ENCODE assay signal across 8 cellular contexts in genomic region chr9:35726876-35727438, GRCh38. TPM values are rescaled to one million over a fixed set of nuclear protein-coding genes. Genes with fewer than 3 reads are reported as not detected.
A peak's percentile ranks its signal among the peaks of the same experiment; 100 is the strongest.
DNase-seq lines count a peak whose midpoint lies in the region; ATAC-seq lines count a peak whose summit lies in the region.

No MANE protein-coding gene starts in this region.

- peaks cover 48% of the 10 kb centered on the region for H3K4me1 ChIP-seq in HUES48 (ENCODE audit: control insufficient read depth, insufficient read depth, low read length)

- peak; percentile 64 for DNase-seq in G401 (ENCODE audit: low spot score)
- DNase-seq in activated T-helper 2 cell treated with anti-CD3 and anti-CD28 coated beads, Interferon-gamma antibody, Interleukin-2, Interleukin-4, amounts not matched to agents 10 μg/mL and 5 μg/mL and 100 μg/mL, durations not matched to agents 14 hours and 24 hours and 36 hours (ENCODE audit: low spot score): no peak
- DNase-seq in left cardiac atrium: peak; percentile 53
- peak; percentile 26 for DNase-seq in stimulated activated CD4-positive, alpha-beta T cell treated with anti-CD3 and anti-CD28 coated beads, Interleukin-15, amount 100 ng/mL, for 24 hours
- DNase-seq in NCI-H1105 treated with DMSO at 0.1 percent for 48 hours (lab: John Stamatoyannopoulos, UW): no peak
- no peak for DNase-seq in SHP77 (lab: John Stamatoyannopoulos, UW)

- no peaks in the 10 kb centered on the region for H3K9me3 ChIP-seq in HUES48 (ENCODE audit: control insufficient read depth, insufficient read depth, low read length)

- H3K9ac ChIP-seq in HUES48 (ENCODE audit: low read depth, low read length): no peak overlapping the region

- intact Hi-C loops in activated T-helper 2 cell treated with anti-CD3 and anti-CD28 coated beads, Interferon-gamma antibody, Interleukin-2, Interleukin-4, amounts not matched to agents 10 μg/mL and 5 μg/mL and 100 μg/mL, durations not matched to agents 14 hours and 24 hours and 36 hours (cut with micrococcal nuclease): no loop called here
- intact Hi-C loops in left cardiac atrium (cut with DNase I): loop anchor here in 1 of 2 donors (5.0 kb wide), 1 partner anchor 35 kb away; no protein-coding TSS in a partner anchor

- peak overlapping the region; percentile 93 for H3K27ac ChIP-seq in HUES48 (ENCODE audit: low read depth, low read length)

- no peak overlapping the region for H3K4me3 Mint-ChIP-seq in activated T-helper 2 cell treated with anti-CD3 and anti-CD28 coated beads, Interferon-gamma antibody, Interleukin-2, Interleukin-4, amounts not matched to agents 10 μg/mL and 5 μg/mL and 100 μg/mL, durations not matched to agents 14 hours and 24 hours and 36 hours (ENCODE audit: low read depth)

- peak overlapping the region; percentile 82 for H3K27ac Mint-ChIP-seq in activated T-helper 2 cell treated with anti-CD3 and anti-CD28 coated beads, Interferon-gamma antibody, Interleukin-2, Interleukin-4, amounts not matched to agents 10 μg/mL and 5 μg/mL and 100 μg/mL, durations not matched to agents 14 hours and 24 hours and 36 hours

- in situ Hi-C loops in G401 (cut with HindIII; ENCODE audit: low sequenced_read_pairs): no loop called here

- H3K36me3 ChIP-seq in HUES48 (ENCODE audit: control insufficient read depth, insufficient read depth, low read length): peaks cover 36% of the 10 kb centered on the region

- ATAC-seq in left cardiac atrium: peak; percentile 20 to 56
- ATAC-seq in HG02938 (IDR thresholded peaks at IDR 0.05; ENCODE audit: unreplicated experiment): no peak

- peaks cover 9% of the 10 kb centered on the region for H3K4me1 Mint-ChIP-seq in activated T-helper 2 cell treated with anti-CD3 and anti-CD28 coated beads, Interferon-gamma antibody, Interleukin-2, Interleukin-4, amounts not matched to agents 10 μg/mL and 5 μg/mL and 100 μg/mL, durations not matched to agents 14 hours and 24 hours and 36 hours (ENCODE audit: low read depth)

- no peaks in the 10 kb centered on the region for H3K9me3 Mint-ChIP-seq in activated T-helper 2 cell treated with anti-CD3 and anti-CD28 coated beads, Interferon-gamma antibody, Interleukin-2, Interleukin-4, amounts not matched to agents 10 μg/mL and 5 μg/mL and 100 μg/mL, durations not matched to agents 14 hours and 24 hours and 36 hours

- H3K27me3 ChIP-seq in HUES48 (ENCODE audit: control insufficient read depth, insufficient read depth, low read length): no peaks in the 10 kb centered on the region

- H3K36me3 Mint-ChIP-seq in activated T-helper 2 cell treated with anti-CD3 and anti-CD28 coated beads, Interferon-gamma antibody, Interleukin-2, Interleukin-4, amounts not matched to agents 10 μg/mL and 5 μg/mL and 100 μg/mL, durations not matched to agents 14 hours and 24 hours and 36 hours (ENCODE audit: low read depth): peaks cover 47% of the 10 kb centered on the region

- peak overlapping the region; percentile 51; the same call in 1 of the 2 replicates for H3K4me3 ChIP-seq in HUES48 (ENCODE audit: low read depth, low read length)

- no peaks in the 10 kb centered on the region for H3K27me3 Mint-ChIP-seq in activated T-helper 2 cell treated with anti-CD3 and anti-CD28 coated beads, Interferon-gamma antibody, Interleukin-2, Interleukin-4, amounts not matched to agents 10 μg/mL and 5 μg/mL and 100 μg/mL, durations not matched to agents 14 hours and 24 hours and 36 hours (ENCODE audit: low read depth)

RNA-seq across cellular contexts. Expression of gene TLN1, which starts 5.0 kb away (rescaled TPM):
- 146 and 195 TPM in 2 replicates for total RNA-seq in G401 (2014; rRNA removed; shearing (Covaris generic))
- total RNA-seq in activated T-helper 2 cell treated with anti-CD3 and anti-CD28 coated beads, Interferon-gamma antibody, Interleukin-2, Interleukin-4, amounts not matched to agents 10 μg/mL and 5 μg/mL and 100 μg/mL, durations not matched to agents 14 hours and 24 hours and 36 hours: 253 and 267 TPM in 2 replicates
- 100 to 1,000 TPM; 301 to 324 TPM for total RNA-seq in left cardiac atrium

RNA-seq across cellular contexts. Expression of gene CREB3, which starts 5.5 kb away (rescaled TPM):
- total RNA-seq in G401 (2014; rRNA removed; shearing (Covaris generic)): 40.3 and 46.0 TPM in 2 replicates
- 34.3 and 34.5 TPM in 2 replicates for total RNA-seq in activated T-helper 2 cell treated with anti-CD3 and anti-CD28 coated beads, Interferon-gamma antibody, Interleukin-2, Interleukin-4, amounts not matched to agents 10 μg/mL and 5 μg/mL and 100 μg/mL, durations not matched to agents 14 hours and 24 hours and 36 hours
- 10 to 100 TPM; 24.6 to 36.2 TPM for total RNA-seq in left cardiac atrium

RNA-seq across cellular contexts. Expression of gene GBA2, which starts 22.1 kb away (rescaled TPM):
- total RNA-seq in G401 (2014; rRNA removed; shearing (Covaris generic)): 37.2 and 48.6 TPM in 2 replicates
- total RNA-seq in activated T-helper 2 cell treated with anti-CD3 and anti-CD28 coated beads, Interferon-gamma antibody, Interleukin-2, Interleukin-4, amounts not matched to agents 10 μg/mL and 5 μg/mL and 100 μg/mL, durations not matched to agents 14 hours and 24 hours and 36 hours: 54.0 and 57.0 TPM in 2 replicates
- total RNA-seq in left cardiac atrium: 10 to 100 TPM; 92.5 to 97.7 TPM

RNA-seq across cellular contexts. Expression of gene RGP1, which starts 22.1 kb away (rescaled TPM):
- total RNA-seq in G401 (2014; rRNA removed; shearing (Covaris generic)): 13.8 and 15.0 TPM in 2 replicates
- total RNA-seq in activated T-helper 2 cell treated with anti-CD3 and anti-CD28 coated beads, Interferon-gamma antibody, Interleukin-2, Interleukin-4, amounts not matched to agents 10 μg/mL and 5 μg/mL and 100 μg/mL, durations not matched to agents 14 hours and 24 hours and 36 hours: 17.0 and 17.1 TPM in 2 replicates
- 10 to 100 TPM; 23.6 to 34.6 TPM for total RNA-seq in left cardiac atrium

RNA-seq across cellular contexts. Expression of gene MSMP, which starts 27.1 kb away (rescaled TPM):
- total RNA-seq in G401 (2014; rRNA removed; shearing (Covaris generic)): not detected in 2 replicates
- 0.37 and 0.41 TPM in 2 replicates for total RNA-seq in activated T-helper 2 cell treated with anti-CD3 and anti-CD28 coated beads, Interferon-gamma antibody, Interleukin-2, Interleukin-4, amounts not matched to agents 10 μg/mL and 5 μg/mL and 100 μg/mL, durations not matched to agents 14 hours and 24 hours and 36 hours
- total RNA-seq in left cardiac atrium: not detected

Comparison
In these comparisons a context has a peak if more than half of its experiments do, and no peak if none do; other contexts are left out.
1. DNase-seq: peak in G401 (single experiment), left cardiac atrium (single experiment) and stimulated activated CD4-positive, alpha-beta T cell treated with anti-CD3 and anti-CD28 coated beads, Interleukin-15, amount 100 ng/mL, for 24 hours (single experiment); none in activated T-helper 2 cell treated with anti-CD3 and anti-CD28 coated beads, Interferon-gamma antibody, Interleukin-2, Interleukin-4, amounts not matched to agents 10 μg/mL and 5 μg/mL and 100 μg/mL, durations not matched to agents 14 hours and 24 hours and 36 hours (single experiment), NCI-H1105 treated with DMSO at 0.1 percent for 48 hours (single experiment) and SHP77 (0 of 2).